1 cellular context compared by ENCODE assay signal in the genomic region with DNA sequence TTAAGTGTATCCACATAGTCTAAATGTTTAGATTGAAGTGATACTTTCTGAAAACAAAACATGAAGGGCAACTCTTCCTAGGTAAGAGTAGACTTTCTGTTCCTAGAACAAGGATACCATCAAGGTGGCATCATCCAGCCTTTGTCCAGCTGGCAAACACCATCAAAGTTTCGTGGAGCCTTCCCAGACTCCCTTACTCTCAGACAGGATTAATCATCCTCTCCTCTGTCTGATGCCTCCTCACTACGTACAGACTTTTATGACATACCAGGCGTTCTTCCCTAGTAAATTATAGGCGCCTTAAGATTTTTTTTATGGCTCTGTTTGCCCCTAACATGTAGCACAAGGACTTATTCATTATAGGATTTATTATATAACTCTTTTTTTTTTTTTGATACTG.
TF ChIP-seq lines count a peak whose summit lies in the region.

No MANE protein-coding gene starts in this region.

TF ChIP-seq in A549, 52 proteins besides CTCF, POLR2A, EP300 and RAD21:
- TF ChIP-seq MYC (IDR thresholded peaks at IDR 0.05; ENCODE audit: borderline replicate concordance, low read length) = no peak
- TF ChIP-seq, protein P1, sequence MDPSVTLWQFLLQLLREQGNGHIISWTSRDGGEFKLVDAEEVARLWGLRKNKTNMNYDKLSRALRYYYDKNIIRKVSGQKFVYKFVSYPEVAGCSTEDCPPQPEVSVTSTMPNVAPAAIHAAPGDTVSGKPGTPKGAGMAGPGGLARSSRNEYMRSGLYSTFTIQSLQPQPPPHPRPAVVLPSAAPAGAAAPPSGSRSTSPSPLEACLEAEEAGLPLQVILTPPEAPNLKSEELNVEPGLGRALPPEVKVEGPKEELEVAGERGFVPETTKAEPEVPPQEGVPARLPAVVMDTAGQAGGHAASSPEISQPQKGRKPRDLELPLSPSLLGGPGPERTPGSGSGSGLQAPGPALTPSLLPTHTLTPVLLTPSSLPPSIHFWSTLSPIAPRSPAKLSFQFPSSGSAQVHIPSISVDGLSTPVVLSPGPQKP (IDR thresholded peaks at IDR 0.05; ENCODE audit: low read depth, low read length) = no peak
- TF ChIP-seq ZFP36 (IDR thresholded peaks at IDR 0.05; ENCODE audit: borderline replicate concordance, partially characterized antibody) = no peak
- TF ChIP-seq, protein P2, sequence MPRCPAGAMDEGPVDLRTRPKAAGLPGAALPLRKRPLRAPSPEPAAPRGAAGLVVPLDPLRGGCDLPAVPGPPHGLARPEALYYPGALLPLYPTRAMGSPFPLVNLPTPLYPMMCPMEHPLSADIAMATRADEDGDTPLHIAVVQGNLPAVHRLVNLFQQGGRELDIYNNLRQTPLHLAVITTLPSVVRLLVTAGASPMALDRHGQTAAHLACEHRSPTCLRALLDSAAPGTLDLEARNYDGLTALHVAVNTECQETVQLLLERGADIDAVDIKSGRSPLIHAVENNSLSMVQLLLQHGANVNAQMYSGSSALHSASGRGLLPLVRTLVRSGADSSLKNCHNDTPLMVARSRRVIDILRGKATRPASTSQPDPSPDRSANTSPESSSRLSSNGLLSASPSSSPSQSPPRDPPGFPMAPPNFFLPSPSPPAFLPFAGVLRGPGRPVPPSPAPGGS (IDR thresholded peaks at IDR 0.05) = no peak
- TF ChIP-seq, protein P3, sequence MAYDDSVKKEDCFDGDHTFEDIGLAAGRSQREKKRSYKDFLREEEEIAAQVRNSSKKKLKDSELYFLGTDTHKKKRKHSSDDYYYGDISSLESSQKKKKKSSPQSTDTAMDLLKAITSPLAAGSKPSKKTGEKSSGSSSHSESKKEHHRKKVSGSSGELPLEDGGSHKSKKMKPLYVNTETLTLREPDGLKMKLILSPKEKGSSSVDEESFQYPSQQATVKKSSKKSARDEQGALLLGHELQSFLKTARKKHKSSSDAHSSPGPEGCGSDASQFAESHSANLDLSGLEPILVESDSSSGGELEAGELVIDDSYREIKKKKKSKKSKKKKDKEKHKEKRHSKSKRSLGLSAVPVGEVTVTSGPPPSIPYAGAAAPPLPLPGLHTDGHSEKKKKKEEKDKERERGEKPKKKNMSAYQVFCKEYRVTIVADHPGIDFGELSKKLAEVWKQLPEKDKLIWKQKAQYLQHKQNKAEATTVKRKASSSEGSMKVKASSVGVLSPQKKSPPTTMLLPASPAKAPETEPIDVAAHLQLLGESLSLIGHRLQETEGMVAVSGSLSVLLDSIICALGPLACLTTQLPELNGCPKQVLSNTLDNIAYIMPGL (CRISPR knock-in tag; IDR thresholded peaks at IDR 0.05; ENCODE audit: borderline replicate concordance) = no peak
- TF ChIP-seq CBX2 (IDR thresholded peaks at IDR 0.05; ENCODE audit: borderline replicate concordance, low read depth) = no peak
- TF ChIP-seq NR3C1 (IDR thresholded peaks at IDR 0.05) = no peak
- TF ChIP-seq TP53 (CRISPR knock-in tag; IDR thresholded peaks at IDR 0.05) = no peak
